Comparison of ENCODE assay signal across 8 cellular contexts in the genomic region with DNA sequence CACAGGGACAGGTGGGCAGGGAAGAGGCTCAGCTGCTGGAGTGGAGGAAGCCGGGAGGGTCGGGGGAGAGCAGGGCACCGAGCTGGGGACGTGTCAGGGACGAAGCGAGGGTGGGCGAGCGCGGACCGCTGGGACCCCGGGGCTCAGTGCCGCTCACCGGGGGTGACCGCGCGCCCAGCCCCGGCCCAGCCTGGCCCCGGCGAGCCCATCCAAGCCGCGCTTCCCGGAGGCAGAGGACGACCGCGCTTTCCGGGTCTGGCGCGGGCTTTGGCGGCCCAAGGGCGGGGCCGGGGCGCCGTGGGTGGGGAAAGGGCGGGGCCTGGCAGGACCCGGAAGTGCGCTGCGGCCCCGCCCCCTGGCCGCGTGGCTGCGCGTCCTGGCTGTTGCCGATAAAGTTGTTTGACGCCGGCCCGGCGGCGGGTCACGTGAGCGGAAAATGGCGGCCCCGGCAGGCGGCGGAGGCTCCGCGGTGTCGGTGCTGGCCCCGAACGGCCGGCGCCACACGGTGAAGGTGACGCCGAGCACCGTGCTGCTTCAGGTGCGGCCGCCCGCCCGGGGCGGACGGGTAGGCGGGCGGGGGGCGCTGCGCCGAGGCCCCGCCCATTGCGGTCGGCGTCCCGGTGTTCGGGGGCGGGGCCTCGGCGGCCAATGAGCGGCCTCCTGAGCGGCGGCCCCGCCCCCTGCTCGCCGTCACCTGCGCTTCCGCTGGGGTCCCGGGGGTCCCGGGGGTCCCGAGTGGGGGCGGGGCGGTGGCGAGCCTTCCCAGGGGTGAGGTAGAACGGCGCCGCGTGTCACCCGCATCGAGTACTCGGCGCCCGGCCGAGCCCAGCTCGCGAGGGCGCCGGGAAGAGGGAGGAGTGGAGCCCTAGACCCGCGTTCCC. TPM values are rescaled to one million over a fixed set of nuclear protein-coding genes. Genes with fewer than 3 reads are reported as not detected.
DNase-seq lines count a peak whose midpoint lies in the region; TF ChIP-seq lines count a peak whose summit lies in the region.

Gene ASPSCR1 (plus strand): TSS at position 419 of the 881 bp plus-strand sequence. CDS start 18 bp downstream, at position 437.

- H3K4me1 ChIP-seq in cardiac muscle cell (ENCODE audit: low read depth) (no peaks in the 10 kb centered on the region), trophoblast cell (ENCODE audit: control insufficient read depth in 1 of 2, insufficient read depth in 2 of 2, low read length in 2 of 2) (peaks cover 29 to 35% of the 10 kb centered on the region in 2 experiments), tibial artery (peaks cover 0 to 23% (median 17%) of the 10 kb centered on the region in 4 donors)

- H3K36me3 ChIP-seq in cardiac muscle cell (no peaks in the 10 kb centered on the region), trophoblast cell (ENCODE audit: control insufficient read depth in 1 of 2, insufficient read depth in 2 of 2, low read length in 2 of 2) (no peaks in the 10 kb centered on the region), tibial artery (peaks cover 0 to 16% (median 0%) of the 10 kb centered on the region in 3 donors)

- H2BK12ac ChIP-seq in trophoblast cell (ENCODE audit: low read length): peak within 1 kb of the TSS; percentile 68

- H3K27ac Mint-ChIP-seq in HFFc6: peak within 1 kb of the TSS; percentile 96

- no peak within 1 kb of the TSS for H3K23ac ChIP-seq in trophoblast cell (ENCODE audit: low read length)

- intact Hi-C loops in tibial artery (cut with DNase I; ENCODE audit: low total_unique reads): no loop called here

- H4K91ac ChIP-seq in trophoblast cell (ENCODE audit: low read depth, low read length): peak within 1 kb of the TSS; percentile 98

- H3K4ac ChIP-seq in trophoblast cell (ENCODE audit: low read depth, low read length): peak within 1 kb of the TSS; percentile 84

- peak within 1 kb of the TSS; percentile 84 for H3K4me2 ChIP-seq in trophoblast cell (ENCODE audit: low read length)

- H3K79me2 ChIP-seq in trophoblast cell (ENCODE audit: control insufficient read depth, insufficient read depth, low read length, poor library complexity): peaks cover 7% of the 10 kb centered on the region

- peaks cover 23% of the 10 kb centered on the region for H3K79me1 ChIP-seq in trophoblast cell (ENCODE audit: low read length)

- H4K8ac ChIP-seq in trophoblast cell (ENCODE audit: low read depth, low read length): peak within 1 kb of the TSS; percentile 95

- peak within 1 kb of the TSS; percentile 93 for H3K14ac ChIP-seq in trophoblast cell (ENCODE audit: low read length)

- peak within 1 kb of the TSS; percentile 96 for H2BK5ac ChIP-seq in trophoblast cell (ENCODE audit: low read depth, low read length, poor library complexity)

- H2AFZ ChIP-seq in trophoblast cell (ENCODE audit: insufficient read depth, low read length, poor library complexity): peak within 1 kb of the TSS; percentile 89

- H3K9me3 ChIP-seq in cardiac muscle cell (ENCODE audit: low read depth) (no peaks in the 10 kb centered on the region), trophoblast cell (ENCODE audit: insufficient read depth, low read depth, low read length) (peaks cover 3% of the 10 kb centered on the region), tibial artery (no peaks in the 10 kb centered on the region)

- TF ChIP-seq POLR2A in NB4 (IDR thresholded peaks at IDR 0.05; ENCODE audit: extremely low read depth, insufficient read length): peak; percentile 89

- DNase-seq in GM10266 (ENCODE audit: extremely low spot score) (peak; percentile 98), HFFc6 (peak; percentile 84), NB4 (ENCODE audit: low read depth) (peak; percentile 90), SW480 (ENCODE audit: low spot score) (peak; percentile 93), cardiac muscle cell (ENCODE audit: low read depth in 1 of 2, low spot score in 1 of 2) (peak; percentile 96), trophoblast cell (peak; percentile 87 to 94), tibial artery (peak; percentile 81 to 93)
- peak; percentile 78 for DNase-seq in activated naive CD8-positive, alpha-beta T cell treated with anti-CD3 and anti-CD28 coated beads, Interleukin-2, amount 50 U/mL, for 16 hours (ENCODE audit: low read depth, low spot score)

- TF ChIP-seq CTCF in GM10266 (IDR thresholded peaks at IDR 0.05; ENCODE audit: control insufficient read depth, insufficient read depth, low read depth, missing control alignments): no peak
- peak; percentile 19; the same call in 1 of the 2 replicates for TF ChIP-seq CTCF in HFFc6 (IDR thresholded peaks at IDR 0.05)
- no peak for TF ChIP-seq CTCF in NB4 (IDR thresholded peaks at IDR 0.05; ENCODE audit: low read depth, low read length)
- no peak for TF ChIP-seq CTCF in cardiac muscle cell (IDR thresholded peaks at IDR 0.05; ENCODE audit: low read depth, low read length)
- no peak for TF ChIP-seq CTCF in tibial artery (IDR thresholded peaks at IDR 0.05)

- no CpG with 5 or more reads among the region's 115 CpGs for WGBS in trophoblast cell (ENCODE audit: extremely low coverage, insufficient coverage, insufficient read length)

- H4K12ac ChIP-seq in trophoblast cell (ENCODE audit: low read depth, low read length): peak within 1 kb of the TSS; percentile 97

- H3K27me3 ChIP-seq in cardiac muscle cell (no peaks in the 10 kb centered on the region), trophoblast cell (ENCODE audit: insufficient read depth, low read length) (no peaks in the 10 kb centered on the region), tibial artery (peaks cover 0 to 4% of the 10 kb centered on the region in 2 donors)

- peak within 1 kb of the TSS; percentile 93 for H3K4me3 Mint-ChIP-seq in HFFc6

- H3K27ac ChIP-seq in cardiac muscle cell: peak within 1 kb of the TSS; percentile 91
- peak within 1 kb of the TSS; percentile 85 for H3K27ac ChIP-seq in trophoblast cell (ENCODE audit: low read depth, low read length)
- H3K27ac ChIP-seq in tibial artery: peak within 1 kb of the TSS; percentile 80 to 89

- peak within 1 kb of the TSS; percentile 92 for H2AK5ac ChIP-seq in trophoblast cell (ENCODE audit: low read length)

- H2BK120ac ChIP-seq in trophoblast cell (ENCODE audit: insufficient read depth, low read length, poor library complexity): peak within 1 kb of the TSS; percentile 95

- peaks cover 27% of the 10 kb centered on the region for H3K4me1 Mint-ChIP-seq in HFFc6 (ENCODE audit: low read depth)

- peak within 1 kb of the TSS; percentile 89 for H3K9ac ChIP-seq in trophoblast cell (ENCODE audit: low read length)

- H3K27me3 Mint-ChIP-seq in HFFc6 (ENCODE audit: insufficient read depth): peaks cover 2% of the 10 kb centered on the region; the same call in 1 of the 2 replicates

- H3K36me3 Mint-ChIP-seq in HFFc6 (ENCODE audit: low read depth): peaks cover 15% of the 10 kb centered on the region

- H3K4me3 ChIP-seq in NB4 (ENCODE audit: low read depth, low read length) (peak within 1 kb of the TSS; percentile 68), cardiac muscle cell (peak within 1 kb of the TSS; percentile 79), trophoblast cell (ENCODE audit: low read depth, low read length) (peak within 1 kb of the TSS; percentile 97), tibial artery (peak within 1 kb of the TSS; percentile 58 to 90)

- peak within 1 kb of the TSS; percentile 88 for H3K18ac ChIP-seq in trophoblast cell (ENCODE audit: low read length)

- H3K9me3 Mint-ChIP-seq in HFFc6: peaks cover 13% of the 10 kb centered on the region

RNA-seq across cellular contexts. Expression of gene ASPSCR1, which starts in this region (rescaled TPM):
- 10 to 100 TPM; 26.6 to 36.8 (median 34.7) TPM for total RNA-seq in HFFc6 (2021; fragmentation: NEBNext Ultra II Directional; extraction: Animal tissue kit (Norgen Biotek cat#: 25700))
- total RNA-seq in cardiac muscle cell: 48.5 and 58.9 TPM in 2 replicates
- 63.1 and 74.0 TPM in 2 replicates for polyA plus RNA-seq in cardiac muscle cell
- polyA plus RNA-seq in trophoblast cell (2013): 12.8 and 13.1 TPM in 2 replicates

Comparison
In these comparisons a context has a peak if more than half of its experiments do, and no peak if none do; other contexts are left out.
1. Peak in every context shown above with its lines: DNase-seq, H3K4me3 ChIP-seq and H3K27ac ChIP-seq.